Comparison of ENCODE assay signal across 14 cellular contexts in the genomic region with DNA sequence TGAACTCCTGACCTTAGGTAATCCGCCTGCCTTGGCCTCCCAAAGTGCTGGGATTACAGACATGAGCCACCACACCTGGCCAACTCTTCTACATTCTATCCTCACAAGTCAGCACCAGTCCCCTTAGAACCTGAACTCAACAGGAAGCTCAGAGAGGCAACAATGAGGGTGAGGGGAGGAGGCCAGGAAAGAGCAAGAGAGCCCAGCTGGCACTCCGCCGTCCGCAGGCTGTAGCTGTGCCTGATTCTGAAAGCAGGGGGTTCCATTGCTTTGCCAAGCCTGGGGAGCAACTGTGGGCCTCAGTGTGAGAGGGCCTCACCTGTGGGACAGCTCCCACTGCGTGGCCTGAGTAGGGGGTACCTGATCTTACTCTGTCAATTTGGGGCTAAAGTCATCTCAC. TPM values are rescaled to one million over a fixed set of nuclear protein-coding genes. Genes with fewer than 3 reads are reported as not detected.
DNase-seq lines count a peak whose midpoint lies in the region; ATAC-seq, FAIRE-seq and TF ChIP-seq lines count a peak whose summit lies in the region.
"Had no signal": no experiment of that assay in that cellular context is flagged by ENCODE, and none has a peak within 500 bp of the region (broad histone marks: within the 10 kb centered on the region; RNA-seq: fewer than 3 reads in every experiment).

No MANE protein-coding gene starts in this region.

- H3K4me1 ChIP-seq in mesenchymal stem cell (ENCODE audit: control insufficient read depth, insufficient read depth, low read depth, low read length): peaks cover 28% of the 10 kb centered on the region
- H3K4me1 ChIP-seq in transverse colon: peaks cover 7 to 55% (median 27%) of the 10 kb centered on the region in 4 donors
- peaks cover 28% of the 10 kb centered on the region for H3K4me1 ChIP-seq in HepG2 (ENCODE audit: insufficient read depth, low read length)
- H3K4me1 ChIP-seq in gastroesophageal sphincter: peaks cover 0 to 56% (median 31%) of the 10 kb centered on the region in 3 donors
- peaks cover 0 to 45% (median 10%) of the 10 kb centered on the region in 4 donors for H3K4me1 ChIP-seq in Peyer's patch

- H2BK15ac ChIP-seq in mesenchymal stem cell (ENCODE audit: low read depth, poor library complexity, severe bottlenecking): no peak overlapping the region

- no peak for FAIRE-seq in HepG2 (lab: Jason Lieb, UNC)
- FAIRE-seq: GM12892, urothelium cell line had no signal

- peak overlapping the region; percentile 20 for H4K91ac ChIP-seq in mesenchymal stem cell (ENCODE audit: low read length)

- TF ChIP-seq POLR2A in transverse colon (IDR thresholded peaks at IDR 0.05) (no peak), HepG2 (IDR thresholded peaks at IDR 0.05; ENCODE audit: insufficient read depth in 1 of 2, low read depth in 2 of 2, low read length in 2 of 2) (no peak), gastroesophageal sphincter (IDR thresholded peaks at IDR 0.05) (no peak), Peyer's patch (IDR thresholded peaks at IDR 0.05) (no peak)

- no peak overlapping the region for H2BK12ac ChIP-seq in mesenchymal stem cell (ENCODE audit: low read length in 2 of 2)

- peaks cover 16% of the 10 kb centered on the region for H3K79me1 ChIP-seq in mesenchymal stem cell (replicated peaks; ENCODE audit: low read length, poor library complexity, severe bottlenecking)

- no peaks in the 10 kb centered on the region for H3K9me3 Mint-ChIP-seq in activated naive CD4-positive, alpha-beta T cell treated with anti-CD3 and anti-CD28 coated beads, Interleukin-2, amount 10 ng/mL, durations not matched to agents 7 days and 5 days
- H3K9me3 Mint-ChIP-seq in activated T-helper 17 cell treated with anti-CD3 and anti-CD28 coated beads, Interleukin-2, amount 50 U/mL, for 72 hours: no peaks in the 10 kb centered on the region
- H3K9me3 Mint-ChIP-seq: neural crest cell had no signal

- H3K4ac ChIP-seq in mesenchymal stem cell (ENCODE audit: low read depth in 1 of 2, low read length in 2 of 2): no peak overlapping the region

- ATAC-seq in activated T-helper 17 cell treated with anti-CD3 and anti-CD28 coated beads, Interleukin-2, amount 50 U/mL, for 72 hours (replicated peaks): no peak
- ATAC-seq in HepG2 (no peak), gastroesophageal sphincter (no peak)
- ATAC-seq: HCT116 had no signal

- H3K23ac ChIP-seq in mesenchymal stem cell (ENCODE audit: low read length in 2 of 2): no peak overlapping the region

- peak overlapping the region; percentile 1 for H2AK5ac ChIP-seq in mesenchymal stem cell (ENCODE audit: low read length, severe bottlenecking)

- POLR2A ChIA-PET in HepG2 (lab: Yijun Ruan, JAX): interaction anchor here (1.7 kb wide), 1 partner anchor 34 kb away, joined by 4 read pairs; no protein-coding TSS in a partner anchor

- TF ChIP-seq CTCF in transverse colon (IDR thresholded peaks at IDR 0.05): no peak
- no peak for TF ChIP-seq CTCF in HepG2 (CRISPR knock-in tag; IDR thresholded peaks at IDR 0.05)
- no peak for TF ChIP-seq CTCF in gastroesophageal sphincter (IDR thresholded peaks at IDR 0.05)
- TF ChIP-seq CTCF in Peyer's patch (IDR thresholded peaks at IDR 0.05): no peak

- H3K27me3 ChIP-seq in mesenchymal stem cell (ENCODE audit: control insufficient read depth in 1 of 2, insufficient read depth in 1 of 2, low read length in 2 of 2) (no peaks in the 10 kb centered on the region), transverse colon (no peaks in the 10 kb centered on the region), HepG2 (ENCODE audit: control insufficient read depth in 1 of 2, insufficient read depth in 2 of 2, low read length in 2 of 2) (no peaks in the 10 kb centered on the region), gastroesophageal sphincter (no peaks in the 10 kb centered on the region), Peyer's patch (no peaks in the 10 kb centered on the region)
- H3K27me3 ChIP-seq: ascending aorta, MG63 had no signal

- H3K9me3 ChIP-seq in mesenchymal stem cell (ENCODE audit: control insufficient read depth, low read length): no peaks in the 10 kb centered on the region
- no peaks in the 10 kb centered on the region for H3K9me3 ChIP-seq in transverse colon
- H3K9me3 ChIP-seq in HepG2 (ENCODE audit: low read length): no peaks in the 10 kb centered on the region
- no peaks in the 10 kb centered on the region for H3K9me3 ChIP-seq in gastroesophageal sphincter
- H3K9me3 ChIP-seq in Peyer's patch: no peaks in the 10 kb centered on the region
- H3K9me3 ChIP-seq: ascending aorta, MG63 had no signal

- H2BK5ac ChIP-seq in mesenchymal stem cell (ENCODE audit: low read depth, low read length, poor library complexity, severe bottlenecking): no peak overlapping the region

- TF ChIP-seq RAD21 in HepG2 (CRISPR knock-in tag; IDR thresholded peaks at IDR 0.05): no peak

- H3K27ac ChIP-seq in mesenchymal stem cell (ENCODE audit: low read length, poor library complexity, severe bottlenecking) (no peak overlapping the region), transverse colon (peak overlapping the region; percentile 59 to 66 (median 62)), HepG2 (ENCODE audit: extremely low read length, insufficient read depth, low read length) (no peak overlapping the region), gastroesophageal sphincter (peak overlapping the region in 1 of 4 donors; percentile 24), Peyer's patch (peak overlapping the region in 1 of 4 donors; percentile 70)

- H3K4me1 Mint-ChIP-seq in activated naive CD4-positive, alpha-beta T cell treated with anti-CD3 and anti-CD28 coated beads, Interleukin-2, amount 10 ng/mL, durations not matched to agents 7 days and 5 days: peaks cover 56% of the 10 kb centered on the region
- H3K4me1 Mint-ChIP-seq in activated T-helper 17 cell treated with anti-CD3 and anti-CD28 coated beads, Interleukin-2, amount 50 U/mL, for 72 hours: peaks cover 14% of the 10 kb centered on the region

- CTCF ChIA-PET in activated naive CD4-positive, alpha-beta T cell treated with anti-CD3 and anti-CD28 coated beads, Interleukin-2, amount 10 ng/mL, durations not matched to agents 7 days and 5 days (lab: Charles Lee): interaction anchor here (0.9 to 5.2 kb wide), 14 partner anchors 14 to 217 kb away, joined by 3 to 83 read pairs (median 6); a partner anchor contains a TSS
- CTCF ChIA-PET in HepG2 (lab: Yijun Ruan, JAX; ENCODE audit: low intra/inter-chr PET ratio, low total read pairs): no interaction called here

- H3K36me3 Mint-ChIP-seq in activated naive CD4-positive, alpha-beta T cell treated with anti-CD3 and anti-CD28 coated beads, Interleukin-2, amount 10 ng/mL, durations not matched to agents 7 days and 5 days: peaks cover 24% of the 10 kb centered on the region
- H3K36me3 Mint-ChIP-seq in activated T-helper 17 cell treated with anti-CD3 and anti-CD28 coated beads, Interleukin-2, amount 50 U/mL, for 72 hours (ENCODE audit: low read depth): peaks cover 28% of the 10 kb centered on the region

- H3K36me3 ChIP-seq in mesenchymal stem cell (ENCODE audit: control insufficient read depth in 1 of 2, insufficient read depth in 2 of 2, low read depth in 1 of 2, low read length in 2 of 2) (peaks cover 32 to 39% of the 10 kb centered on the region in 2 experiments), transverse colon (peaks cover 0 to 9% (median 3%) of the 10 kb centered on the region in 4 donors), HepG2 (replicated peaks in 1 of 2; ENCODE audit: control insufficient read depth in 1 of 2, insufficient read depth in 2 of 2, low read length in 2 of 2) (peaks cover 14 to 47% of the 10 kb centered on the region in 2 experiments), gastroesophageal sphincter (peaks cover 0 to 21% of the 10 kb centered on the region in 2 donors), Peyer's patch (peaks cover 0 to 18% (median 0%) of the 10 kb centered on the region in 3 donors)

- peak overlapping the region; percentile 96 for H3K27ac Mint-ChIP-seq in activated naive CD4-positive, alpha-beta T cell treated with anti-CD3 and anti-CD28 coated beads, Interleukin-2, amount 10 ng/mL, durations not matched to agents 7 days and 5 days
- H3K27ac Mint-ChIP-seq in activated T-helper 17 cell treated with anti-CD3 and anti-CD28 coated beads, Interleukin-2, amount 50 U/mL, for 72 hours: peak overlapping the region; percentile 91

- peak overlapping the region; percentile 7 for H4K8ac ChIP-seq in mesenchymal stem cell (ENCODE audit: low read length)

- H2AFZ ChIP-seq in mesenchymal stem cell (ENCODE audit: low read depth, low read length): no peak overlapping the region
- H2AFZ ChIP-seq in HepG2 (ENCODE audit: low read length): no peak overlapping the region

- H3K4me2 ChIP-seq in mesenchymal stem cell (ENCODE audit: low read length, poor library complexity, severe bottlenecking) (no peak overlapping the region), HepG2 (ENCODE audit: low read depth, low read length) (no peak overlapping the region)

- in situ Hi-C loops in transverse colon (cut with MboI; ENCODE audit: low pct_ligation_motif_present in 1 of 4, low pct_unique_long_range_greater_than_20kb in 1 of 4, low sequenced_read_pairs in 3 of 4): no loop called here
- in situ Hi-C loops in HepG2 (cut with HindIII; ENCODE audit: extremely low pct_ligation_motif_present, low pct_unique_long_range_greater_than_20kb): no loop called here

- no peak overlapping the region for H2BK120ac ChIP-seq in mesenchymal stem cell (ENCODE audit: low read depth, low read length)

- peak overlapping the region in 1 of 2 experiments; percentile 11 for H3K18ac ChIP-seq in mesenchymal stem cell (ENCODE audit: low read depth in 1 of 2, low read length in 2 of 2)

- no peaks in the 10 kb centered on the region for H4K20me1 ChIP-seq in HepG2 (ENCODE audit: insufficient read depth, low read length)

- H3K14ac ChIP-seq in mesenchymal stem cell (ENCODE audit: low read length in 2 of 2): no peak overlapping the region

- H3K9ac ChIP-seq in mesenchymal stem cell (ENCODE audit: low read length): no peak overlapping the region
- H3K9ac ChIP-seq in HepG2 (ENCODE audit: insufficient read depth, low read depth, low read length): no peak overlapping the region

- H3K4me3 Mint-ChIP-seq in activated naive CD4-positive, alpha-beta T cell treated with anti-CD3 and anti-CD28 coated beads, Interleukin-2, amount 10 ng/mL, durations not matched to agents 7 days and 5 days: no peak overlapping the region
- H3K4me3 Mint-ChIP-seq in activated T-helper 17 cell treated with anti-CD3 and anti-CD28 coated beads, Interleukin-2, amount 50 U/mL, for 72 hours: peak overlapping the region; percentile 71

- intact Hi-C loops in transverse colon (cut with DNase I; ENCODE audit: low total_unique reads): no loop called here
- intact Hi-C loops in HepG2 (cut with micrococcal nuclease; ENCODE audit: unreplicated experiment): no loop called here

- peak; percentile 68 for DNase-seq in activated naive CD4-positive, alpha-beta T cell treated with anti-CD3 and anti-CD28 coated beads, Interleukin-2, amount 10 ng/mL, durations not matched to agents 7 days and 5 days
- no peak for DNase-seq in activated naive CD4-positive, alpha-beta T cell treated with anti-CD3 and anti-CD28 coated beads, Interleukin-2, amount 50 U/mL, for 16 hours
- DNase-seq in mesenchymal stem cell (no peak), transverse colon (no peak), HepG2 (ENCODE audit: low spot score) (no peak), Peyer's patch (no peak)
- DNase-seq: MG63 had no signal

- no peaks in the 10 kb centered on the region for H3K27me3 Mint-ChIP-seq in activated naive CD4-positive, alpha-beta T cell treated with anti-CD3 and anti-CD28 coated beads, Interleukin-2, amount 10 ng/mL, durations not matched to agents 7 days and 5 days
- no peaks in the 10 kb centered on the region for H3K27me3 Mint-ChIP-seq in activated T-helper 17 cell treated with anti-CD3 and anti-CD28 coated beads, Interleukin-2, amount 50 U/mL, for 72 hours

- WGBS in mesenchymal stem cell: 98% methylated on average over 5 of the region's 5 CpGs
- WGBS in transverse colon (ENCODE audit: low coverage in 1 of 2), 2 donors: 89 to 90% methylated on average over 2 to 5 of the region's 5 CpGs
- WGBS in HepG2 (ENCODE audit: low lambda C conversion rate): 99% methylated on average over 4 of the region's 5 CpGs
- 80 to 82% methylated on average over 1 to 4 of the region's 5 CpGs for WGBS in gastroesophageal sphincter (ENCODE audit: low coverage in 1 of 2), 2 donors

- BruUV-seq in HepG2 (replicated peaks; lab: Mats Ljungman, UMichigan): no TSS peak

- TF ChIP-seq EP300 in transverse colon (IDR thresholded peaks at IDR 0.05; ENCODE audit: low read depth): no peak
- no peak for TF ChIP-seq EP300 in HepG2 (IDR thresholded peaks at IDR 0.05; ENCODE audit: low read depth in 2 of 2, low read length in 2 of 2)
- TF ChIP-seq EP300 in HepG2 (CRISPR knock-in tag; IDR thresholded peaks at IDR 0.05; ENCODE audit: borderline replicate concordance): no peak
- no peak for TF ChIP-seq EP300 in gastroesophageal sphincter (IDR thresholded peaks at IDR 0.05)

- no peak overlapping the region for H3K4me3 ChIP-seq in mesenchymal stem cell (ENCODE audit: insufficient read depth in 1 of 2, low read depth in 1 of 2, low read length in 2 of 2)
- no peak overlapping the region for H3K4me3 ChIP-seq in transverse colon
- H3K4me3 ChIP-seq in HepG2 (replicated peaks in 1 of 3; ENCODE audit: insufficient read depth in 1 of 3, low read depth in 2 of 3, low read length in 3 of 3): no peak overlapping the region
- no peak overlapping the region for H3K4me3 ChIP-seq in gastroesophageal sphincter
- H3K4me3 ChIP-seq in Peyer's patch: no peak overlapping the region
- H3K4me3 ChIP-seq: ascending aorta, MG63 had no signal

- H3K79me2 ChIP-seq in HepG2 (ENCODE audit: insufficient read depth, low read length): peaks cover 17% of the 10 kb centered on the region

RNA-seq across cellular contexts. Expression of a gene that starts 18.7 kb away (rescaled TPM):
- 10 to 100 TPM; 44.1 to 56.8 TPM for total RNA-seq in activated T-helper 17 cell treated with anti-CD3 and anti-CD28 coated beads, Interleukin-2, amount 50 U/mL, for 72 hours
- polyA plus RNA-seq in mesenchymal stem cell (2013, experiment 1 of 2): 55.6 TPM
- polyA plus RNA-seq in mesenchymal stem cell (2013, experiment 2 of 2): 54.5 TPM
- 100 to 1,000 TPM in 1 of 4 donors, 10 to 100 TPM in 3; 34.0 to 154 (median 44.3) TPM for total RNA-seq in transverse colon
- 33.8 and 40.1 TPM in 2 replicates for total RNA-seq in HepG2 (2016; rRNA removed; fragmentation: Illumina TruSeq; extraction: Trizol)
- total RNA-seq in HepG2 (2016; cell fraction: cytosol; rRNA removed; fragmentation: Illumina TruSeq; extraction: Trizol; ENCODE audit: low read depth): 24.9 and 25.5 TPM in 2 replicates
- total RNA-seq in HepG2 (2016; cell fraction: insoluble cytoplasmic fraction; rRNA removed; fragmentation: Illumina TruSeq; extraction: Trizol): 32.8 and 34.8 TPM in 2 replicates
- total RNA-seq in HepG2 (2016; cell fraction: membrane; rRNA removed; fragmentation: Illumina TruSeq; extraction: Trizol): 68.1 and 69.3 TPM in 2 replicates
- total RNA-seq in HepG2 (2016; cell fraction: nucleus; rRNA removed; fragmentation: Illumina TruSeq; extraction: Trizol): 19.0 and 20.3 TPM in 2 replicates
- 35.1 and 49.2 TPM in 2 replicates for polyA plus RNA-seq in HepG2 (2011; rRNA removed)
- 30.7 and 33.6 TPM in 2 replicates for polyA plus RNA-seq in HepG2 (2011; cell fraction: cytosol; rRNA removed)
- 35.7 and 39.3 TPM in 2 replicates for polyA plus RNA-seq in HepG2 (2011; cell fraction: nucleus; rRNA removed)
- polyA plus RNA-seq in HepG2 (2012): 32.0 and 37.7 TPM in 2 replicates
- 28.6 and 31.6 TPM in 2 replicates for polyA plus RNA-seq in HepG2 (2016; cell fraction: cytosol; fragmentation: Illumina TruSeq; extraction: Trizol; ENCODE audit: low read depth)
- polyA plus RNA-seq in HepG2 (2016; cell fraction: insoluble cytoplasmic fraction; fragmentation: Illumina TruSeq; extraction: Trizol; ENCODE audit: low read depth): 42.6 and 52.9 TPM in 2 replicates
- polyA plus RNA-seq in HepG2 (2016; cell fraction: membrane; fragmentation: Illumina TruSeq; extraction: Trizol; ENCODE audit: low read depth): 71.6 and 77.6 TPM in 2 replicates
- polyA plus RNA-seq in HepG2 (2016; cell fraction: nucleus; fragmentation: Illumina TruSeq; extraction: Trizol; ENCODE audit: insufficient read depth, low read depth): 39.8 and 45.0 TPM in 2 replicates
- polyA minus RNA-seq in HepG2 (2011; rRNA and poly(A)+ RNA removed; ENCODE audit: low replicate concordance): 14.8 and 47.6 TPM in 2 replicates
- 15.3 and 21.4 TPM in 2 replicates for polyA minus RNA-seq in HepG2 (2011; cell fraction: cytosol; rRNA and poly(A)+ RNA removed)
- 8.6 and 8.8 TPM in 2 replicates for polyA minus RNA-seq in HepG2 (2011; cell fraction: nucleus; rRNA and poly(A)+ RNA removed)
- 100 to 1,000 TPM in 1 of 4 donors, 10 to 100 TPM in 3; 39.2 to 127 (median 68.6) TPM for total RNA-seq in gastroesophageal sphincter
- 10 to 100 TPM; 14.0 to 30.2 (median 21.5) TPM for total RNA-seq in Peyer's patch

RNA-seq across cellular contexts. Expression of a gene that starts 30.6 kb away (rescaled TPM):
- total RNA-seq in activated T-helper 17 cell treated with anti-CD3 and anti-CD28 coated beads, Interleukin-2, amount 50 U/mL, for 72 hours: 10 to 100 TPM; 24.6 to 59.6 TPM
- polyA plus RNA-seq in mesenchymal stem cell (2013, experiment 1 of 2): 62.4 TPM
- polyA plus RNA-seq in mesenchymal stem cell (2013, experiment 2 of 2): 61.1 TPM
- total RNA-seq in transverse colon (10 to 100 TPM in 3 of 4 donors, not detected in 1; 25.4 to 59.8 (median 32.9) TPM), HepG2 (2016; rRNA removed; fragmentation: Illumina TruSeq; extraction: Trizol) (14.0 and 17.0 TPM in 2 replicates), gastroesophageal sphincter (10 to 100 TPM; 39.5 to 50.2 (median 47.3) TPM), Peyer's patch (10 to 100 TPM; 25.5 to 42.9 (median 31.2) TPM)
- total RNA-seq in HepG2 (2016; cell fraction: cytosol; rRNA removed; fragmentation: Illumina TruSeq; extraction: Trizol; ENCODE audit: low read depth): 56.5 and 60.8 TPM in 2 replicates
- total RNA-seq in HepG2 (2016; cell fraction: insoluble cytoplasmic fraction; rRNA removed; fragmentation: Illumina TruSeq; extraction: Trizol): 14.8 TPM in 2 replicates
- 50.9 and 52.1 TPM in 2 replicates for total RNA-seq in HepG2 (2016; cell fraction: membrane; rRNA removed; fragmentation: Illumina TruSeq; extraction: Trizol)
- 6.1 and 9.2 TPM in 2 replicates for total RNA-seq in HepG2 (2016; cell fraction: nucleus; rRNA removed; fragmentation: Illumina TruSeq; extraction: Trizol)
- 52.0 and 61.6 TPM in 2 replicates for polyA plus RNA-seq in HepG2 (2011; rRNA removed)
- 52.4 and 63.1 TPM in 2 replicates for polyA plus RNA-seq in HepG2 (2011; cell fraction: cytosol; rRNA removed)
- 18.3 and 21.3 TPM in 2 replicates for polyA plus RNA-seq in HepG2 (2011; cell fraction: nucleus; rRNA removed)
- polyA plus RNA-seq in HepG2 (2012): 22.5 and 35.0 TPM in 2 replicates
- 247 and 272 TPM in 2 replicates for polyA plus RNA-seq in HepG2 (2016; cell fraction: cytosol; fragmentation: Illumina TruSeq; extraction: Trizol; ENCODE audit: low read depth)
- polyA plus RNA-seq in HepG2 (2016; cell fraction: insoluble cytoplasmic fraction; fragmentation: Illumina TruSeq; extraction: Trizol; ENCODE audit: low read depth): 57.9 and 60.5 TPM in 2 replicates
- polyA plus RNA-seq in HepG2 (2016; cell fraction: membrane; fragmentation: Illumina TruSeq; extraction: Trizol; ENCODE audit: low read depth): 158 and 176 TPM in 2 replicates
- polyA plus RNA-seq in HepG2 (2016; cell fraction: nucleus; fragmentation: Illumina TruSeq; extraction: Trizol; ENCODE audit: insufficient read depth, low read depth): 38.1 and 40.1 TPM in 2 replicates
- 38.9 and 99.2 TPM in 2 replicates for polyA minus RNA-seq in HepG2 (2011; rRNA and poly(A)+ RNA removed; ENCODE audit: low replicate concordance)
- polyA minus RNA-seq in HepG2 (2011; cell fraction: cytosol; rRNA and poly(A)+ RNA removed): 11.0 and 14.3 TPM in 2 replicates
- polyA minus RNA-seq in HepG2 (2011; cell fraction: nucleus; rRNA and poly(A)+ RNA removed): 9.0 and 11.3 TPM in 2 replicates

RNA-seq across cellular contexts. Expression of a gene that starts 43.6 kb away (rescaled TPM):
- total RNA-seq in activated T-helper 17 cell treated with anti-CD3 and anti-CD28 coated beads, Interleukin-2, amount 50 U/mL, for 72 hours: 1 to 10 TPM; 2.5 to 5.6 TPM
- 129 TPM for polyA plus RNA-seq in mesenchymal stem cell (2013, experiment 1 of 2)
- polyA plus RNA-seq in mesenchymal stem cell (2013, experiment 2 of 2): 133 TPM
- total RNA-seq in transverse colon: 10 to 100 TPM in 3 of 4 donors, 1 to 10 TPM in 1; 4.4 to 24.8 (median 10.4) TPM
- 3.8 and 6.6 TPM in 2 replicates for total RNA-seq in HepG2 (2016; rRNA removed; fragmentation: Illumina TruSeq; extraction: Trizol)
- 17.4 and 24.0 TPM in 2 replicates for total RNA-seq in HepG2 (2016; cell fraction: cytosol; rRNA removed; fragmentation: Illumina TruSeq; extraction: Trizol; ENCODE audit: low read depth)
- 5.1 and 5.9 TPM in 2 replicates for total RNA-seq in HepG2 (2016; cell fraction: insoluble cytoplasmic fraction; rRNA removed; fragmentation: Illumina TruSeq; extraction: Trizol)
- 15.5 and 17.9 TPM in 2 replicates for total RNA-seq in HepG2 (2016; cell fraction: membrane; rRNA removed; fragmentation: Illumina TruSeq; extraction: Trizol)
- 2.5 and 2.7 TPM in 2 replicates for total RNA-seq in HepG2 (2016; cell fraction: nucleus; rRNA removed; fragmentation: Illumina TruSeq; extraction: Trizol)
- 3.9 and 5.8 TPM in 2 replicates for polyA plus RNA-seq in HepG2 (2011; rRNA removed)
- polyA plus RNA-seq in HepG2 (2011; cell fraction: cytosol; rRNA removed): 4.7 and 13.2 TPM in 2 replicates
- 7.5 and 8.1 TPM in 2 replicates for polyA plus RNA-seq in HepG2 (2011; cell fraction: nucleus; rRNA removed)
- 2.8 and 7.2 TPM in 2 replicates for polyA plus RNA-seq in HepG2 (2012)
- 17.5 and 21.2 TPM in 2 replicates for polyA plus RNA-seq in HepG2 (2016; cell fraction: cytosol; fragmentation: Illumina TruSeq; extraction: Trizol; ENCODE audit: low read depth)
- polyA plus RNA-seq in HepG2 (2016; cell fraction: insoluble cytoplasmic fraction; fragmentation: Illumina TruSeq; extraction: Trizol; ENCODE audit: low read depth): 3.5 and 4.8 TPM in 2 replicates
- polyA plus RNA-seq in HepG2 (2016; cell fraction: membrane; fragmentation: Illumina TruSeq; extraction: Trizol; ENCODE audit: low read depth): 12.3 and 13.6 TPM in 2 replicates
- 5.0 and 5.9 TPM in 2 replicates for polyA plus RNA-seq in HepG2 (2016; cell fraction: nucleus; fragmentation: Illumina TruSeq; extraction: Trizol; ENCODE audit: insufficient read depth, low read depth)
- 1.2 and 5.8 TPM in 2 replicates for polyA minus RNA-seq in HepG2 (2011; rRNA and poly(A)+ RNA removed; ENCODE audit: low replicate concordance)
- polyA minus RNA-seq in HepG2 (2011; cell fraction: cytosol; rRNA and poly(A)+ RNA removed): 2.5 and 3.6 TPM in 2 replicates
- polyA minus RNA-seq in HepG2 (2011; cell fraction: nucleus; rRNA and poly(A)+ RNA removed): 0.50 and 0.90 TPM in 2 replicates
- 10 to 100 TPM; 42.0 to 68.7 (median 53.7) TPM for total RNA-seq in gastroesophageal sphincter
- 10 to 100 TPM in 2 of 4 donors, 1 to 10 TPM in 2; 4.4 to 19.0 (median 11.4) TPM for total RNA-seq in Peyer's patch

Comparison
In these comparisons a context has a peak if more than half of its experiments do, and no peak if none do; other contexts are left out.
1. H3K27ac ChIP-seq: peak in transverse colon (4 of 4); none in mesenchymal stem cell (single experiment) and HepG2 (single experiment).